ENCODE assay signal across 9 cellular contexts in the genomic region with DNA sequence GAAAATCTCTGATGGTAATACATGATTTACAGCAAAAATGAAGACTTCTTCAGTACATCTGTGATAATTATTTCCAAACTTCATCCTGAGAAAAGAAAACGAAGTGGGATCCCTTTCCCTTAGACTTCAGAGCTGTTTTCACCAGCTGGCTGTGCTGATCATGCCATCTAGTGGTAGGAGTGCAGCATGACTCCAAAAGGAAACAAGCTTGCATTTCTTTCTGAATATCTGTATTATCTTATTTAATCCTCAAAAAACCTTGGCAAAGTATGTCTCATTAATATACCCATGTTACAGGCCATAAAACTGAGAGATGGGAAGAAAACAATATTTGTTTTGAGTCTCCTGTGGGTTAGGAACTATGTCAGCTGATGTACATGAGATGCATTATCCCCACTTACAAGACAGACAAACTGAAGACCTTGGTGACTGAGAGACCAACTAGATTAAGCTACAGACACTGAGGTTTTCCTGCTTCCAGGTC. TPM values are rescaled to one million over a fixed set of nuclear protein-coding genes. Genes with fewer than 3 reads are reported as not detected.
DNase-seq lines count a peak whose midpoint lies in the region; ATAC-seq and FAIRE-seq lines count a peak whose summit lies in the region.
"Had no signal": no experiment of that assay in that cellular context is flagged by ENCODE, and none has a peak within 500 bp of the region (broad histone marks: within the 10 kb centered on the region; RNA-seq: fewer than 3 reads in every experiment).

No MANE protein-coding gene starts in this region.

- ATAC-seq in Right ventricle myocardium superior (ENCODE audit: poor library complexity) (peak; percentile 69), HG03108 (IDR thresholded peaks at IDR 0.05; ENCODE audit: unreplicated experiment) (no peak)

- H3K36me3 Mint-ChIP-seq in CD4-positive, alpha-beta memory T cell = no peaks in the 10 kb centered on the region
- H3K36me3 Mint-ChIP-seq in activated naive CD4-positive, alpha-beta T cell treated with anti-CD3 and anti-CD28 coated beads, Interleukin-2, amount 10 ng/mL, durations not matched to agents 7 days and 5 days = no peaks in the 10 kb centered on the region

- peaks cover 1 to 3% of the 10 kb centered on the region in 2 donors for H3K27me3 Mint-ChIP-seq in CD4-positive, alpha-beta memory T cell
- H3K27me3 Mint-ChIP-seq in activated naive CD4-positive, alpha-beta T cell treated with anti-CD3 and anti-CD28 coated beads, Interleukin-2, amount 10 ng/mL, durations not matched to agents 7 days and 5 days = peaks cover 4% of the 10 kb centered on the region

- peak; percentile 95 for FAIRE-seq in GM19239 (lab: Jason Lieb, UNC)

- peak; percentile 35 to 46 (median 41) for DNase-seq in CD4-positive, alpha-beta memory T cell
- DNase-seq in GM19239 (ENCODE audit: insufficient read length, low spot score) = peak; percentile 15
- DNase-seq in NCI-H446 (lab: John Stamatoyannopoulos, UW) = peak; percentile 23 to 66
- DNase-seq in activated naive CD4-positive, alpha-beta T cell treated with anti-CD3 and anti-CD28 coated beads, Interleukin-2, amount 10 ng/mL, durations not matched to agents 7 days and 5 days = peak; percentile 48
- no peak for DNase-seq in Right ventricle myocardium superior
- peak; percentile 61 for DNase-seq in renal cortical epithelial cell (ENCODE audit: low read depth)
- DNase-seq in effector CD8-positive, alpha-beta T cell (lab: John Stamatoyannopoulos, UW) = no peak

- no peaks in the 10 kb centered on the region for H3K9me3 ChIP-seq in CD4-positive, alpha-beta memory T cell (ENCODE audit: control insufficient read depth in 1 of 2, low read length in 2 of 2)
- H3K9me3 ChIP-seq: SJSA1 had no signal

- H3K27ac ChIP-seq in CD4-positive, alpha-beta memory T cell (ENCODE audit: low read depth, low read length) = no peak overlapping the region
- H3K27ac ChIP-seq: SJSA1 had no signal

- H3K4me3 ChIP-seq in CD4-positive, alpha-beta memory T cell (ENCODE audit: low read length in 2 of 2) = no peak overlapping the region
- H3K4me3 ChIP-seq: SJSA1 had no signal

- H3K36me3 ChIP-seq in CD4-positive, alpha-beta memory T cell (ENCODE audit: insufficient read depth, low read length) = no peaks in the 10 kb centered on the region
- H3K36me3 ChIP-seq: SJSA1 had no signal

- H3K4me3 Mint-ChIP-seq in CD4-positive, alpha-beta memory T cell = no peak overlapping the region
- no peak overlapping the region for H3K4me3 Mint-ChIP-seq in activated naive CD4-positive, alpha-beta T cell treated with anti-CD3 and anti-CD28 coated beads, Interleukin-2, amount 10 ng/mL, durations not matched to agents 7 days and 5 days

- CTCF ChIA-PET in CD4-positive, alpha-beta memory T cell (lab: Charles Lee; ENCODE audit: partially characterized antibody) = interaction anchor here (0.7 to 2.8 kb wide), 45 partner anchors 8 to 624 kb away, joined by 3 to 43 read pairs (median 4); a partner anchor contains a TSS
- CTCF ChIA-PET in activated naive CD4-positive, alpha-beta T cell treated with anti-CD3 and anti-CD28 coated beads, Interleukin-2, amount 10 ng/mL, durations not matched to agents 7 days and 5 days (lab: Charles Lee) = interaction anchor here (0.6 to 2.9 kb wide), 35 partner anchors 8 to 619 kb away, joined by 3 to 20 read pairs (median 4); no protein-coding TSS in a partner anchor

- no peaks in the 10 kb centered on the region for H3K9me3 Mint-ChIP-seq in CD4-positive, alpha-beta memory T cell
- no peaks in the 10 kb centered on the region for H3K9me3 Mint-ChIP-seq in activated naive CD4-positive, alpha-beta T cell treated with anti-CD3 and anti-CD28 coated beads, Interleukin-2, amount 10 ng/mL, durations not matched to agents 7 days and 5 days

- H3K4me1 Mint-ChIP-seq in CD4-positive, alpha-beta memory T cell = peaks cover 0 to 9% (median under 1%) of the 10 kb centered on the region in 4 donors
- H3K4me1 Mint-ChIP-seq in activated naive CD4-positive, alpha-beta T cell treated with anti-CD3 and anti-CD28 coated beads, Interleukin-2, amount 10 ng/mL, durations not matched to agents 7 days and 5 days = no peaks in the 10 kb centered on the region

- H3K27ac Mint-ChIP-seq in CD4-positive, alpha-beta memory T cell = peak overlapping the region in 1 of 7 donors; percentile 40
- no peak overlapping the region for H3K27ac Mint-ChIP-seq in activated naive CD4-positive, alpha-beta T cell treated with anti-CD3 and anti-CD28 coated beads, Interleukin-2, amount 10 ng/mL, durations not matched to agents 7 days and 5 days

- intact Hi-C loops in CD4-positive, alpha-beta memory T cell (cut with micrococcal nuclease) = loop anchor here (1.0 kb wide), 5 partner anchors 168 to 619 kb away; no protein-coding TSS in a partner anchor
- intact Hi-C loops in Right ventricle myocardium superior (cut with DNase I) = loop anchor here (5.0 to 10.0 kb wide), 2 partner anchors 248 to 395 kb away; no protein-coding TSS in a partner anchor

- H3K4me1 ChIP-seq in CD4-positive, alpha-beta memory T cell (ENCODE audit: insufficient read depth, low read length) = no peaks in the 10 kb centered on the region
- H3K4me1 ChIP-seq: SJSA1 had no signal

- POLR2A ChIA-PET in CD4-positive, alpha-beta memory T cell (lab: Charles Lee; ENCODE audit: partially characterized antibody) = interaction anchor here (1.0 kb wide), 1 partner anchor 293 kb away, joined by 3 read pairs; no protein-coding TSS in a partner anchor

- no peaks in the 10 kb centered on the region for H3K27me3 ChIP-seq in CD4-positive, alpha-beta memory T cell (ENCODE audit: insufficient read depth, low read length)

RNA-seq across cellular contexts. Expression of a gene that starts 9.8 kb away (rescaled TPM):
- not detected for total RNA-seq in CD4-positive, alpha-beta memory T cell
- not detected for polyA plus RNA-seq in CD4-positive, alpha-beta memory T cell
- total RNA-seq in Right ventricle myocardium superior (not detected), renal cortical epithelial cell (not detected in 2 replicates)
- total RNA-seq: SJSA1 had no signal

RNA-seq across cellular contexts. Expression of a gene that starts 35.4 kb away (rescaled TPM):
- 10 to 100 TPM; 29.6 to 31.9 TPM for total RNA-seq in CD4-positive, alpha-beta memory T cell
- 10 to 100 TPM; 14.9 to 18.5 TPM for polyA plus RNA-seq in CD4-positive, alpha-beta memory T cell
- 5.9 TPM for total RNA-seq in Right ventricle myocardium superior
- total RNA-seq in renal cortical epithelial cell = 18.1 and 26.4 TPM in 2 replicates

Comparison
In these comparisons a context has a peak if more than half of its experiments do, and no peak if none do; other contexts are left out.
1. DNase-seq: peak in CD4-positive, alpha-beta memory T cell (5 of 5), GM19239 (single experiment), NCI-H446 (2 of 2), activated naive CD4-positive, alpha-beta T cell treated with anti-CD3 and anti-CD28 coated beads, Interleukin-2, amount 10 ng/mL, durations not matched to agents 7 days and 5 days (single experiment) and renal cortical epithelial cell (single experiment); none in Right ventricle myocardium superior (single experiment) and effector CD8-positive, alpha-beta T cell (single experiment).